In the genomic region with DNA sequence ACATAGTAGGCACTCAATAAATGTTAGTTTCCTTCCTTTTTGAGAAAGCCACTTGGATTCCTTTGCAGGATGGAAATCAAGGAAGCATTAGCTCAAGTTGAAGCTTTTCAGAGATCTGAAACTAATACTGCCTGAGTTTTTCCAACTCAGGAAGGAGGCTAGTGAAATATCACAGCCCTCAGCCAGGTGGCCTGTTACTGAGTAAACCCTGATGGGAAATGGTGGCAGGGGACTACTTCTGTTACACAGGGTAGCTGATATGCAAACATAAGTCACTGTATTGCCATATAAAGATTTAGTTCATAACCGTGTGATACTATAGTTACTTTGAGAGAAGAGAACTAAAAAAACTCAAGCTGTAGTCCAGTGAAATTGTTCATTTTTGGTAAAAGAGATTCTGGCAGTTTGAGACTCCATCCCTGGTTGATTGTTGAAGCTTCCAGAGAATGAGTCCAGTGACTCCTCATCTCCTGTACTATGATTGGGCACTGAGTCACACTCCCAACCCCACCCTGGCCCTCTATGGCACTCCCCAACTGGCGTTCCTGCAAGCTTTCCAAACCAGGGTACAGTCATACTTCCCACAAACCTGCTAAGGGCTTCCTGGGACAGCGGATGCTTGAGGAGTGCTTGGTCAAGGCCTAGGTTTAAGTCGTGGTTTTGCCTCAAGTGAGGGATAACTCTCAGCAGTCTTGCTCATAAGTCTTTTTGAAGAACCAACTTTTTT, we compare ENCODE assay signal across 13 cellular contexts.
DNase-seq lines count a peak whose midpoint lies in the region; ATAC-seq and TF ChIP-seq lines count a peak whose summit lies in the region.
"Had no signal": no experiment of that assay in that cellular context is flagged by ENCODE, and none has a peak within 500 bp of the region (broad histone marks: within the 10 kb centered on the region; RNA-seq: fewer than 3 reads in every experiment).

No MANE protein-coding gene starts in this region.

- H3K4me1 ChIP-seq in osteoblast (ENCODE audit: insufficient read depth, low read length) (peaks cover 5% of the 10 kb centered on the region), sigmoid colon (no peaks in the 10 kb centered on the region)

- H3K4me3 ChIP-seq in MG63 (no peak overlapping the region), brain microvascular endothelial cell (ENCODE audit: low read depth, low read length) (no peak overlapping the region), osteoblast (ENCODE audit: insufficient read depth, low read length) (no peak overlapping the region), sigmoid colon (no peak overlapping the region)
- H3K4me3 ChIP-seq: left ventricle myocardium inferior had no signal

- in situ Hi-C loops in brain microvascular endothelial cell (cut with HindIII; ENCODE audit: low pct_ligation_motif_present, low sequenced_read_pairs) (no loop called here), GM13976 (cut with MboI; ENCODE audit: low sequenced_read_pairs, unreplicated experiment) (no loop called here)

- WGBS in sigmoid colon, 2 donors: 70 to 77% methylated on average over 4 of the region's 4 CpGs

- H3K79me2 ChIP-seq in osteoblast (ENCODE audit: insufficient read depth, low read length): no peaks in the 10 kb centered on the region

- TF ChIP-seq POLR2A in sigmoid colon (IDR thresholded peaks at IDR 0.05): no peak

- no peak for TF ChIP-seq CTCF in brain microvascular endothelial cell (IDR thresholded peaks at IDR 0.05; ENCODE audit: low read depth, low read length, missing control alignments)
- no peak for TF ChIP-seq CTCF in osteoblast (IDR thresholded peaks at IDR 0.05; ENCODE audit: extremely low read depth, low read depth, low read length)
- no peak for TF ChIP-seq CTCF in sigmoid colon (IDR thresholded peaks at IDR 0.05)
- no peak for TF ChIP-seq CTCF in GM13976 (IDR thresholded peaks at IDR 0.05; ENCODE audit: borderline replicate concordance, control extremely low read depth, extremely low read depth, insufficient read depth, missing control alignments)

- intact Hi-C loops in sigmoid colon (cut with DNase I): no loop called here

- no peaks in the 10 kb centered on the region for H4K20me1 ChIP-seq in osteoblast (ENCODE audit: insufficient read depth, low read length)

- H2AFZ ChIP-seq in osteoblast (ENCODE audit: low read length): no peak overlapping the region

- ATAC-seq in HG02610 (IDR thresholded peaks at IDR 0.05; ENCODE audit: unreplicated experiment): no peak

- no peak for TF ChIP-seq EP300 in sigmoid colon (IDR thresholded peaks at IDR 0.05)

- DNase-seq in GF-D8 (lab: John Stamatoyannopoulos, UW) (peak; percentile 38), MG63 (peak; percentile 88), brain microvascular endothelial cell (peak; percentile 60), osteoblast (ENCODE audit: insufficient read length, low spot score, missing footprints) (peak; percentile 81), sigmoid colon (no peak), GM13976 (ENCODE audit: low spot score) (no peak)
- DNase-seq in activated T-cell treated with anti-CD3 and anti-CD28 coated beads, Interleukin-2, amount 50 U/mL, for 48 hours: no peak
- DNase-seq: activated CD4-positive, alpha-beta memory T cell treated with anti-CD3 and anti-CD28 coated beads for 36 hours; erythroblast; H9; left ventricle myocardium inferior; NCI-H187 treated with DMSO at 0.1 percent for 48 hours had no signal

- H3K27ac ChIP-seq in brain microvascular endothelial cell: no peak overlapping the region
- H3K27ac ChIP-seq in osteoblast (ENCODE audit: low read depth, low read length): peak overlapping the region; percentile 39
- H3K27ac ChIP-seq in sigmoid colon: no peak overlapping the region
- H3K27ac ChIP-seq: left ventricle myocardium inferior had no signal

- H3K27me3 ChIP-seq in MG63: no peaks in the 10 kb centered on the region
- H3K27me3 ChIP-seq in brain microvascular endothelial cell (replicated peaks): no peaks in the 10 kb centered on the region
- peaks cover 4% of the 10 kb centered on the region for H3K27me3 ChIP-seq in osteoblast (ENCODE audit: insufficient read depth, low read length)
- no peaks in the 10 kb centered on the region for H3K27me3 ChIP-seq in sigmoid colon

- no peaks in the 10 kb centered on the region for H3K36me3 ChIP-seq in MG63
- no peaks in the 10 kb centered on the region for H3K36me3 ChIP-seq in brain microvascular endothelial cell (replicated peaks)
- no peaks in the 10 kb centered on the region for H3K36me3 ChIP-seq in osteoblast (ENCODE audit: insufficient read depth, low read length)
- H3K36me3 ChIP-seq in sigmoid colon: no peaks in the 10 kb centered on the region
- H3K36me3 ChIP-seq: left ventricle myocardium inferior had no signal

- H3K9me3 ChIP-seq in MG63 (no peaks in the 10 kb centered on the region), osteoblast (ENCODE audit: low read depth, low read length) (no peaks in the 10 kb centered on the region), sigmoid colon (no peaks in the 10 kb centered on the region)
- H3K9me3 ChIP-seq: left ventricle myocardium inferior had no signal

- H3K4me2 ChIP-seq in osteoblast (ENCODE audit: insufficient read depth, low read length): no peak overlapping the region

Comparison
In these comparisons a context has a peak if more than half of its experiments do, and no peak if none do; other contexts are left out.
1. DNase-seq: peak in GF-D8 (single experiment), MG63 (single experiment), brain microvascular endothelial cell (single experiment) and osteoblast (single experiment); none in sigmoid colon (single experiment), GM13976 (single experiment) and activated T-cell treated with anti-CD3 and anti-CD28 coated beads, Interleukin-2, amount 50 U/mL, for 48 hours (0 of 2).